17 cellular contexts compared by ENCODE assay signal in the genomic region with DNA sequence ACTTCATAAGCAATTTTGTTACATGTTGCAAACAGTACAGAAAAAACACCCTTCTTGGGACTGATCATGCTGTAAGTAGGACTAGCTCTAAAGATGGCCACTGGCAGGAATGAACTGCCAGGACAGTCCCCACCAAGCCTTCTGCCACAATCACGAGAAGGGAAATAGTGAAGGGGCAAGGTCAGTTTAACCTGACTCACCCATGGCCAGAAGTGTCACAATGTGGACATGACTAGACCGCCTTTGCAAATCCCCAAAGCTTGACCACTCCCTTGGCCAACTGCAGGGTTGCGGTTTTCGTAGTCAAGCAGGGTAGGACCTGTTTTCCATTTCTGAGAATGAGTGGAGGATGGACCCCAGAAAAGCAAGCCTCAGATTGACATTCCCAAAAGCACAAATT. TPM values are rescaled to one million over a fixed set of nuclear protein-coding genes. Genes with fewer than 3 reads are reported as not detected.
DNase-seq lines count a peak whose midpoint lies in the region; ATAC-seq and TF ChIP-seq lines count a peak whose summit lies in the region.
"Had no signal": no experiment of that assay in that cellular context is flagged by ENCODE, and none has a peak within 500 bp of the region (broad histone marks: within the 10 kb centered on the region; RNA-seq: fewer than 3 reads in every experiment).

No MANE protein-coding gene starts in this region.

- H3K4me3 ChIP-seq in left ventricle myocardium inferior (no peak overlapping the region), adrenal gland (no peak overlapping the region), lung (no peak overlapping the region), esophagus squamous epithelium (no peak overlapping the region), BE2C (ENCODE audit: low read depth, low read length) (no peak overlapping the region)
- H3K4me3 ChIP-seq: K562 had no signal

- ATAC-seq in lung (ENCODE audit: insufficient read depth, low FRiP score) (peak; percentile 66), HG03196 (IDR thresholded peaks at IDR 0.05; ENCODE audit: unreplicated experiment) (no peak)
- ATAC-seq: K562, Panc1 had no signal

- intact Hi-C loops in cardiac septum (cut with DNase I) (no loop called here), left ventricle myocardium inferior (cut with micrococcal nuclease) (no loop called here), adrenal gland (cut with DNase I) (no loop called here), esophagus squamous epithelium (cut with DNase I) (no loop called here)

- TF ChIP-seq POLR2A in adrenal gland (IDR thresholded peaks at IDR 0.05): no peak
- no peak for TF ChIP-seq POLR2A in esophagus squamous epithelium (IDR thresholded peaks at IDR 0.05)

- H3K27ac ChIP-seq in left ventricle myocardium inferior (replicated peaks): no peak overlapping the region
- no peak overlapping the region for H3K27ac ChIP-seq in adrenal gland
- no peak overlapping the region for H3K27ac ChIP-seq in lung (ENCODE audit: low read depth in 1 of 2, low read length in 1 of 2)
- no peak overlapping the region for H3K27ac ChIP-seq in esophagus squamous epithelium

- TF ChIP-seq CTCF in left ventricle myocardium inferior (IDR thresholded peaks at IDR 0.05; ENCODE audit: borderline replicate concordance) (no peak), adrenal gland (IDR thresholded peaks at IDR 0.05) (no peak), lung (IDR thresholded peaks at IDR 0.05; ENCODE audit: control extremely low read depth, extremely low read depth) (no peak), esophagus squamous epithelium (IDR thresholded peaks at IDR 0.05) (no peak), BE2C (IDR thresholded peaks at IDR 0.05; ENCODE audit: low read depth, low read length) (no peak)

- no peaks in the 10 kb centered on the region for H3K27me3 ChIP-seq in left ventricle myocardium inferior (ENCODE audit: low read depth)
- H3K27me3 ChIP-seq in adrenal gland: no peaks in the 10 kb centered on the region
- no peaks in the 10 kb centered on the region for H3K27me3 ChIP-seq in lung (ENCODE audit: control insufficient read depth, insufficient read depth)
- H3K27me3 ChIP-seq in esophagus squamous epithelium: no peaks in the 10 kb centered on the region
- no peaks in the 10 kb centered on the region for H3K27me3 ChIP-seq in BE2C

- H3K4me1 ChIP-seq in left ventricle myocardium inferior (peaks cover 21% of the 10 kb centered on the region), adrenal gland (replicated peaks in 1 of 2) (no peaks in the 10 kb centered on the region), lung (ENCODE audit: control insufficient read depth in 2 of 2, insufficient read depth in 2 of 2, low read length in 2 of 2) (peaks cover 0 to 8% of the 10 kb centered on the region in 2 donors), esophagus squamous epithelium (peaks cover 0 to 16% (median 7%) of the 10 kb centered on the region in 3 donors), BE2C (no peaks in the 10 kb centered on the region)

- H3K36me3 ChIP-seq in left ventricle myocardium inferior (peaks cover 25% of the 10 kb centered on the region), adrenal gland (replicated peaks in 1 of 2) (peaks cover 0 to 12% of the 10 kb centered on the region in 2 donors), lung (ENCODE audit: control insufficient read depth in 2 of 2, insufficient read depth in 2 of 2, low read length in 2 of 2) (peaks cover 13 to 19% of the 10 kb centered on the region in 2 donors), esophagus squamous epithelium (peaks cover 5 to 46% (median 9%) of the 10 kb centered on the region in 3 donors), BE2C (peaks cover 24% of the 10 kb centered on the region)

- WGBS in adrenal gland, 4 donors: 48 to 81% (median 74%) methylated on average over 4 of the region's 4 CpGs
- WGBS in lung, 2 donors: 33 to 74% methylated on average over 4 of the region's 4 CpGs
- WGBS in esophagus squamous epithelium, 2 donors: 75 to 97% methylated on average over 4 of the region's 4 CpGs

- H3K9me3 ChIP-seq in left ventricle myocardium inferior (replicated peaks): no peaks in the 10 kb centered on the region
- no peaks in the 10 kb centered on the region for H3K9me3 ChIP-seq in adrenal gland (replicated peaks in 1 of 3)
- no peaks in the 10 kb centered on the region for H3K9me3 ChIP-seq in lung (ENCODE audit: control insufficient read depth in 2 of 2, insufficient read depth in 1 of 2, low read length in 1 of 2)
- no peaks in the 10 kb centered on the region for H3K9me3 ChIP-seq in esophagus squamous epithelium
- no peaks in the 10 kb centered on the region for H3K9me3 ChIP-seq in BE2C

- peak; percentile 91 for DNase-seq in cardiac septum (ENCODE audit: low spot score)
- DNase-seq in left ventricle myocardium inferior: no peak
- peak in 4 of 7 donors; percentile 23 to 75 (median 36) for DNase-seq in adrenal gland
- peak; percentile 61 for DNase-seq in lung (ENCODE audit: low spot score)
- no peak for DNase-seq in activated T-cell treated with anti-CD3 and anti-CD28 coated beads, Interleukin-2, amount 50 U/mL, for 48 hours
- DNase-seq in esophagus squamous epithelium (lab: John Stamatoyannopoulos, UW): no peak
- DNase-seq in BE2C: no peak
- DNase-seq: CD4-positive, alpha-beta T cell; DND-41; GDM1; NCI-H187 treated with DMSO at 0.1 percent for 48 hours; NCI-H446 treated with DMSO at 0.1 percent for 48 hours; NCI-H82; SHP77 had no signal

RNA-seq across cellular contexts. Expression of gene FRAT2, which starts 19.4 kb away (rescaled TPM):
- total RNA-seq in cardiac septum: 4.8 TPM
- total RNA-seq in left ventricle myocardium inferior: 5.9 TPM
- 10 to 100 TPM in 5 of 8 donors, 1 to 10 TPM in 3; 3.4 to 17.9 (median 11.0) TPM for total RNA-seq in adrenal gland
- polyA plus RNA-seq in adrenal gland: 1 to 10 TPM; 2.8 to 4.1 (median 3.3) TPM
- total RNA-seq in lung: 10 to 100 TPM; 12.5 to 22.0 TPM
- 10 to 100 TPM in 1 of 2 donors, 1 to 10 TPM in 1; 7.0 to 25.9 TPM for polyA plus RNA-seq in lung
- total RNA-seq in esophagus squamous epithelium: 10 to 100 TPM; 16.6 to 29.4 (median 20.3) TPM
- polyA plus RNA-seq in BE2C (2012; ENCODE audit: insufficient read depth, insufficient read length, low read depth): 6.7 TPM

RNA-seq across cellular contexts. Expression of gene FRAT1, which starts 34.9 kb away (rescaled TPM):
- total RNA-seq in cardiac septum (1.6 TPM), left ventricle myocardium inferior (4.2 TPM), adrenal gland (10 to 100 TPM in 2 of 8 donors, 1 to 10 TPM in 6; 2.0 to 11.1 (median 8.3) TPM), lung (10 to 100 TPM in 1 of 2 donors, 1 to 10 TPM in 1; 4.0 to 10.9 TPM), esophagus squamous epithelium (1 to 10 TPM; 1.7 to 6.1 (median 3.9) TPM)
- polyA plus RNA-seq in adrenal gland (1 to 10 TPM; 1.3 to 2.7 (median 2.3) TPM), lung (10 to 100 TPM in 1 of 2 donors, 1 to 10 TPM in 1; 2.3 to 14.3 TPM)
- 0.65 TPM for polyA plus RNA-seq in BE2C (2012; ENCODE audit: insufficient read depth, insufficient read length, low read depth)

RNA-seq across cellular contexts. Expression of gene RRP12, which starts 47.2 kb away (rescaled TPM):
- total RNA-seq in cardiac septum (23.5 TPM), left ventricle myocardium inferior (15.2 TPM), adrenal gland (10 to 100 TPM; 13.3 to 56.9 (median 27.6) TPM), lung (10 to 100 TPM; 12.7 to 44.2 TPM), esophagus squamous epithelium (10 to 100 TPM; 14.9 to 33.4 (median 23.9) TPM)
- polyA plus RNA-seq in adrenal gland (10 to 100 TPM; 27.2 to 42.9 (median 35.6) TPM), lung (10 to 100 TPM; 18.9 to 24.6 TPM)
- polyA plus RNA-seq in BE2C (2012; ENCODE audit: insufficient read depth, insufficient read length, low read depth): 115 TPM

Comparison
In these comparisons a context has a peak if more than half of its experiments do, and no peak if none do; other contexts are left out.
1. DNase-seq: peak in cardiac septum (single experiment), adrenal gland (4 of 7) and lung (single experiment); none in left ventricle myocardium inferior (single experiment), activated T-cell treated with anti-CD3 and anti-CD28 coated beads, Interleukin-2, amount 50 U/mL, for 48 hours (0 of 2), esophagus squamous epithelium (single experiment) and BE2C (single experiment).